ENCODE assay signal across 1 cellular context in genomic region chr20:1588869-1589460, GRCh38.
TF ChIP-seq lines count a peak whose summit lies in the region.

No MANE protein-coding gene starts in this region.

TF ChIP-seq in HCT116, 20 proteins besides CTCF, POLR2A, EP300 and RAD21 (continued from another document):
- TF ChIP-seq REST (IDR thresholded peaks at IDR 0.05; ENCODE audit: low read depth), result no peak
- TF ChIP-seq JUND (IDR thresholded peaks at IDR 0.05), result no peak
- no peak for TF ChIP-seq ATF3 (IDR thresholded peaks at IDR 0.05)
- TF ChIP-seq SIN3A (IDR thresholded peaks at IDR 0.05; ENCODE audit: low read depth), result no peak
- no peak for TF ChIP-seq SP1 (IDR thresholded peaks at IDR 0.05; ENCODE audit: low read depth)
- TF ChIP-seq EGR1 (IDR thresholded peaks at IDR 0.05; ENCODE audit: low read depth), result no peak
- TF ChIP-seq FOSL1 (IDR thresholded peaks at IDR 0.05; ENCODE audit: low read depth), result no peak
- no peak for TF ChIP-seq MAX (IDR thresholded peaks at IDR 0.05)
- TF ChIP-seq ZBTB33 (IDR thresholded peaks at IDR 0.05; ENCODE audit: extremely low read depth, insufficient replicate concordance, low read length), result no peak
- no peak for TF ChIP-seq TCF7L2 (IDR thresholded peaks at IDR 0.05; ENCODE audit: borderline replicate concordance, extremely low read depth, insufficient read depth, insufficient read length)
- no peak for TF ChIP-seq SRF (IDR thresholded peaks at IDR 0.05; ENCODE audit: low read depth)
- no peak for TF ChIP-seq ZFX (IDR thresholded peaks at IDR 0.05)
- no peak for TF ChIP-seq POLR2AphosphoS5 (IDR thresholded peaks at IDR 0.05; ENCODE audit: low read depth, low read length)
- TF ChIP-seq EZH2phosphoT487 (IDR thresholded peaks at IDR 0.05; ENCODE audit: borderline replicate concordance), result no peak
- TF ChIP-seq ZNF274 (IDR thresholded peaks at IDR 0.05; ENCODE audit: low read depth, low read length), result no peak
- TF ChIP-seq EZH2 (IDR thresholded peaks at IDR 0.05), result no peak
- TF ChIP-seq CEBPB (IDR thresholded peaks at IDR 0.05; ENCODE audit: low read depth), result no peak
- no peak for TF ChIP-seq YY1 (IDR thresholded peaks at IDR 0.05; ENCODE audit: extremely low read depth, insufficient replicate concordance, low read depth, low read length)
